ENCODE assay signal across 2 cellular contexts in the genomic region with DNA sequence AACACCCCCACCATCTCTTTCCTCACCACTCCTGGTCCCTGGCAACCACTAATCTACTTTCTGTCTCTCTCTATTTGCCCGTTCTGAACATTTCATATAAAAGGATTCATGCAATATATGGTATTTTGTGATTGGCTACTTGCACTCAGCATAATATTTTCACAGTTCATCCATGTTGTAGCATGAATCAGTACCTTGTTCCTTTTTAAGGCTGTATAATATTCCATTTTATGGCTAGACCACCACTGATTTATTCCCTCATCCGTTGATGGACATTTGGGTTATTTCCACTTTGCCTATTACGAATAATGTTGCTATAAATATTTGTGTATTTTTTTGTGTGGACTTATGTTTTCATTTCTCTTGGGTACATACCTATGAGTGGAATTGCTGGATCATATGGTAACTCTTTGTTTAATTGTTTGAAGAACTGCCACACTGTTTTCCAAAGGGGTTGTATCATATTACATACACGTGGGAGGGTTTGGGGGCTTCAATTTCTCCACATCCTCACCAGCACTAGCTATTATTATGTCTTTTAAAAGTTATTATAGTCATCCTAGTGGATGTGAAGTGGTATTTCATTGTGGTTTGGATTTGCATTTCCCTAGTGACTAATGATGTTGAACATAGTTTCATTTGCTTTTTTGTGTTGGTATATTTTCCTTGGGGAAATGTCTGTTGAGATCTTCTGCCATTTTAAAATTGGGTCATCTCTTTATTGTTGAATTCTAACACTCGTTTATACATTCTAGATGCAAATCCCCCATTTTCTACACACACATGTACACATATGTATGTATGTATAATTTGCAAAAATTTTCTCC.
TF ChIP-seq lines count a peak whose summit lies in the region.

No MANE protein-coding gene starts in this region.

TF ChIP-seq in SK-N-SH, 30 proteins besides CTCF, POLR2A, EP300 and RAD21 (continued from another document):
- TF ChIP-seq CHD2 (IDR thresholded peaks at IDR 0.05; ENCODE audit: low read length, partially characterized antibody) (no peak), TCF12 (IDR thresholded peaks at IDR 0.05) (no peak), ELF1 (IDR thresholded peaks at IDR 0.05) (no peak), MEF2A (IDR thresholded peaks at IDR 0.05; ENCODE audit: borderline replicate concordance, low read depth) (no peak), MXI1 (IDR thresholded peaks at IDR 0.05; ENCODE audit: low read depth, low read length) (no peak), YY1 (IDR thresholded peaks at IDR 0.05; ENCODE audit: low read depth) (no peak), SMC3 (IDR thresholded peaks at IDR 0.05; ENCODE audit: low read depth, low read length) (no peak), MAX (IDR thresholded peaks at IDR 0.05; ENCODE audit: low read depth) (no peak), EZH2phosphoT487 (IDR thresholded peaks at IDR 0.05; ENCODE audit: borderline replicate concordance, low read depth) (no peak)
- TF ChIP-seq, protein P1, sequence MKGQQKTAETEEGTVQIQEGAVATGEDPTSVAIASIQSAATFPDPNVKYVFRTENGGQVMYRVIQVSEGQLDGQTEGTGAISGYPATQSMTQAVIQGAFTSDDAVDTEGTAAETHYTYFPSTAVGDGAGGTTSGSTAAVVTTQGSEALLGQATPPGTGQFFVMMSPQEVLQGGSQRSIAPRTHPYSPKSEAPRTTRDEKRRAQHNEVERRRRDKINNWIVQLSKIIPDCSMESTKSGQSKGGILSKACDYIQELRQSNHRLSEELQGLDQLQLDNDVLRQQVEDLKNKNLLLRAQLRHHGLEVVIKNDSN (IDR thresholded peaks at IDR 0.05; ENCODE audit: borderline replicate concordance, low read depth), result no peak

TF ChIP-seq in SK-N-SH treated with all-trans-retinoic acid at 6 μM for 48 hours, 23 proteins besides CTCF, POLR2A, EP300 and RAD21 (continued from another document):
- no peak for TF ChIP-seq SNAI2 (CRISPR knock-in tag; IDR thresholded peaks at IDR 0.05)
- no peak for TF ChIP-seq BACH2 (CRISPR knock-in tag; IDR thresholded peaks at IDR 0.05; ENCODE audit: borderline replicate concordance)
- no peak for TF ChIP-seq ZNF70 (CRISPR knock-in tag; IDR thresholded peaks at IDR 0.05)
- TF ChIP-seq GLIS3 (CRISPR knock-in tag; IDR thresholded peaks at IDR 0.05), result no peak
- TF ChIP-seq RARB (CRISPR knock-in tag; IDR thresholded peaks at IDR 0.05), result no peak
- no peak for TF ChIP-seq ARNTL (CRISPR knock-in tag; IDR thresholded peaks at IDR 0.05; ENCODE audit: borderline replicate concordance, low read depth)
- no peak for TF ChIP-seq ISL1 (CRISPR knock-in tag; IDR thresholded peaks at IDR 0.05)
- TF ChIP-seq, protein P2, sequence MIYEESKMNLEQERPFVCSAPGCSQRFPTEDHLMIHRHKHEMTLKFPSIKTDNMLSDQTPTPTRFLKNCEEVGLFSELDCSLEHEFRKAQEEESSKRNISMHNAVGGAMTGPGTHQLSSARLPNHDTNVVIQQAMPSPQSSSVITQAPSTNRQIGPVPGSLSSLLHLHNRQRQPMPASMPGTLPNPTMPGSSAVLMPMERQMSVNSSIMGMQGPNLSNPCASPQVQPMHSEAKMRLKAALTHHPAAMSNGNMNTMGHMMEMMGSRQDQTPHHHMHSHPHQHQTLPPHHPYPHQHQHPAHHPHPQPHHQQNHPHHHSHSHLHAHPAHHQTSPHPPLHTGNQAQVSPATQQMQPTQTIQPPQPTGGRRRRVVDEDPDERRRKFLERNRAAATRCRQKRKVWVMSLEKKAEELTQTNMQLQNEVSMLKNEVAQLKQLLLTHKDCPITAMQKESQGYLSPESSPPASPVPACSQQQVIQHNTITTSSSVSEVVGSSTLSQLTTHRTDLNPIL (CRISPR knock-in tag; IDR thresholded peaks at IDR 0.05; ENCODE audit: low read depth), result no peak
- no peak for TF ChIP-seq TOX (CRISPR knock-in tag; IDR thresholded peaks at IDR 0.05; ENCODE audit: borderline replicate concordance)
- no peak for TF ChIP-seq ZNF8 (CRISPR knock-in tag; IDR thresholded peaks at IDR 0.05)
- no peak for TF ChIP-seq OSR1 (CRISPR knock-in tag; IDR thresholded peaks at IDR 0.05)
